1 cellular context compared by ENCODE assay signal in genomic region chr19:2061093-2061935, GRCh38.
TF ChIP-seq lines count a peak whose summit lies in the region.

No MANE protein-coding gene starts in this region.

TF ChIP-seq in K562, 482 proteins besides CTCF, POLR2A, EP300 and RAD21 (continued from another document and continues in another):
- TF ChIP-seq ATF2 (CRISPR knock-in tag; IDR thresholded peaks at IDR 0.05) (no peak), HDAC6 (IDR thresholded peaks at IDR 0.05; ENCODE audit: low read depth, low read length) (no peak), ZNF280A (IDR thresholded peaks at IDR 0.05; ENCODE audit: low read depth, partially characterized antibody) (no peak), ZNF212 (CRISPR knock-in tag; IDR thresholded peaks at IDR 0.05) (peak; percentile 81; the same call in 1 of the 2 replicates), ZNF778 (CRISPR knock-in tag; IDR thresholded peaks at IDR 0.05) (no peak), NR2C2 (CRISPR knock-in tag; IDR thresholded peaks at IDR 0.05) (no peak; the same call in 1 of the 2 replicates), NR2C2 (tag; IDR thresholded peaks at IDR 0.05) (peak; percentile 94), NELFE (IDR thresholded peaks at IDR 0.05; ENCODE audit: insufficient read depth, insufficient read length) (no peak), ZBTB8A (IDR thresholded peaks at IDR 0.05; ENCODE audit: partially characterized antibody) (no peak), SRSF9 (IDR thresholded peaks at IDR 0.05; ENCODE audit: borderline replicate concordance, low read depth, low read length) (no peak), PHB2 (IDR thresholded peaks at IDR 0.05; ENCODE audit: low read depth) (no peak), ZMIZ1 (IDR thresholded peaks at IDR 0.05; ENCODE audit: low read depth in 2 of 2, low read length in 2 of 2) (no peak; a peak in 1 of 4 replicates), ARHGAP35 (IDR thresholded peaks at IDR 0.05; ENCODE audit: partially characterized antibody) (no peak), CHD4 (IDR thresholded peaks at IDR 0.05; ENCODE audit: insufficient read depth, insufficient replicate concordance, low read depth, low read length, poor library complexity, severe bottlenecking) (no peak), FOXO4 (CRISPR knock-in tag; IDR thresholded peaks at IDR 0.05) (no peak), ZSCAN29 (IDR thresholded peaks at IDR 0.05) (no peak), ZNF79 (CRISPR knock-in tag; IDR thresholded peaks at IDR 0.05; ENCODE audit: low read depth) (no peak), REST (CRISPR knock-in tag; IDR thresholded peaks at IDR 0.05; ENCODE audit: low read depth) (0 out of 2 replicates have a peak, but pooled peaks have one; percentile 22), KDM1A (IDR thresholded peaks at IDR 0.05) (no peak), AFF4 (CRISPR knock-in tag; IDR thresholded peaks at IDR 0.05) (peak; percentile 80), JUND (IDR thresholded peaks at IDR 0.05; ENCODE audit: borderline replicate concordance, low read depth, low read length) (peak; percentile 43; the same call in 1 of the 2 replicates), JUND (tag; IDR thresholded peaks at IDR 0.05; ENCODE audit: borderline replicate concordance, low read depth, low read length) (no peak; the same call in 2 of the 3 replicates), FOSL1 (tag; conservative IDR thresholded peaks at IDR 0.05) (peak; percentile 52), BRF1 (IDR thresholded peaks at IDR 0.05; ENCODE audit: borderline replicate concordance, extremely low read depth, insufficient read length) (no peak), PHF21A (IDR thresholded peaks at IDR 0.05; ENCODE audit: borderline replicate concordance, low read depth) (no peak), DIDO1 (tag; IDR thresholded peaks at IDR 0.05; ENCODE audit: low read depth) (no peak), CHAMP1 (IDR thresholded peaks at IDR 0.05) (no peak), ZNF740 (CRISPR knock-in tag; IDR thresholded peaks at IDR 0.05) (no peak; the same call in 1 of the 2 replicates), ZNF740 (tag; IDR thresholded peaks at IDR 0.05) (no peak), ZBTB9 (CRISPR knock-in tag; IDR thresholded peaks at IDR 0.05) (peak; percentile 42; the same call in 1 of the 2 replicates), CAMTA2 (CRISPR knock-in tag; conservative IDR thresholded peaks at IDR 0.05) (no peak)
